ENCODE assay signal across 10 cellular contexts in the genomic region with DNA sequence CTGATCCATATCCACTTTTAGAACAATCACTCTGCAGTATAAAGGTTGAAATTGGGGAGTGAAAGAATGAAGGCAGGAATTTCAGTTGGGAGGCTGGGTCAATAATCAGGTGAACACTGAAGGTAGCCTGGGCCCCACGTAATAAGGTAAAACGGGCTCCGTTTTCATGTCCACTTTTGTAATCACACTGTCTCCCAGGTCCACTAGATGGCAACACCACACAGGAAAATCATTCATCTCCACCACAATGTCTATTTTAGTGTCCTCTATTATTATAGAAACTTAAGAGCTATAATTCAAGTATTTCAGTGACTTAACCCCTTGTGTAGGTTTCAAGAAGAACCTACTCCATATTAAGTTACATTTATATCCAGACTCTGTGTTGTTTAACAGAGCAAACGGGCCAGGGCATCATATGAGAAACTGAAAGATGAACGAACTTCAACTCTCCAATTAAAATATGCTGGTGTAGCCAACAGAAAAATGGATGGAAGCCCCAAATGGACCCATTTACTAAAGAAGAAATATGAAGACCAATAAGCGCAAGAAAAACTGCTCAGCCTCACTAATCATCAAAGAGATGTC. TPM values are rescaled to one million over a fixed set of nuclear protein-coding genes. Genes with fewer than 3 reads are reported as not detected.
DNase-seq lines count a peak whose midpoint lies in the region; ATAC-seq and TF ChIP-seq lines count a peak whose summit lies in the region.
"Had no signal": no experiment of that assay in that cellular context is flagged by ENCODE, and none has a peak within 500 bp of the region (broad histone marks: within the 10 kb centered on the region; RNA-seq: fewer than 3 reads in every experiment).

No MANE protein-coding gene starts in this region.

- H3K27ac ChIP-seq in body of pancreas (no peak overlapping the region), lower lobe of right lung (no peak overlapping the region), caudate nucleus (ENCODE audit: low read depth, low read length) (no peak overlapping the region)

- H3K9ac ChIP-seq in Loucy (ENCODE audit: low read depth, low read length, poor library complexity, severe bottlenecking): no peak overlapping the region

- H3K27me3 ChIP-seq in Loucy (ENCODE audit: insufficient read depth, low read length, poor library complexity, severe bottlenecking) (no peaks in the 10 kb centered on the region), body of pancreas (no peaks in the 10 kb centered on the region), lower lobe of right lung (ENCODE audit: low read depth) (peaks cover 3% of the 10 kb centered on the region)

- no peaks in the 10 kb centered on the region for H3K79me2 ChIP-seq in Loucy (ENCODE audit: insufficient read depth, low read length)

- H3K4me3 ChIP-seq in Loucy (ENCODE audit: low read length, poor library complexity, severe bottlenecking) (no peak overlapping the region), body of pancreas (no peak overlapping the region), lower lobe of right lung (no peak overlapping the region)

- no peaks in the 10 kb centered on the region for H3K4me1 ChIP-seq in Loucy (ENCODE audit: insufficient read depth, low read length, poor library complexity, severe bottlenecking)
- H3K4me1 ChIP-seq in body of pancreas: no peaks in the 10 kb centered on the region
- H3K4me1 ChIP-seq in lower lobe of right lung: no peaks in the 10 kb centered on the region

- no peaks in the 10 kb centered on the region for H3K9me2 ChIP-seq in Loucy (replicated peaks; ENCODE audit: low read depth, low read length)

- no peak overlapping the region for H2AFZ ChIP-seq in Loucy (ENCODE audit: low read length)

- intact Hi-C loops in body of pancreas (cut with DNase I): no loop called here
- intact Hi-C loops in lower lobe of right lung (cut with DNase I): no loop called here

- H3K4me2 ChIP-seq in Loucy (ENCODE audit: low read depth, low read length, poor library complexity, severe bottlenecking): no peak overlapping the region

- DNase-seq in GM03348 (ENCODE audit: low spot score): peak; percentile 42
- DNase-seq in body of pancreas: peak in 1 of 4 donors; percentile 3
- DNase-seq in lower lobe of right lung: no peak
- DNase-seq in NK-92 treated with Interleukin-12 subunit alpha and Interleukin-12 subunit beta, amount 100 ng/mL, for 24 hours (lab: John Stamatoyannopoulos, UW): no peak
- DNase-seq in activated naive CD4-positive, alpha-beta T cell treated with Interleukin-2 at 50 U/mL for 16 hours: no peak
- no peak for DNase-seq in caudate nucleus (lab: John Stamatoyannopoulos, UW)
- DNase-seq: activated naive CD8-positive, alpha-beta T cell treated with anti-CD3 and anti-CD28 coated beads, Interleukin-2, amount 50 U/mL, for 24 hours; T-helper 1 cell had no signal

- H3K36me3 ChIP-seq in Loucy (ENCODE audit: insufficient read depth, low read length): no peaks in the 10 kb centered on the region
- H3K36me3 ChIP-seq in body of pancreas (replicated peaks in 1 of 2; ENCODE audit: insufficient read depth in 1 of 2, low read depth in 2 of 2): no peaks in the 10 kb centered on the region
- H3K36me3 ChIP-seq in lower lobe of right lung: no peaks in the 10 kb centered on the region

- WGBS in body of pancreas, 2 donors: 36 to 39% methylated on average over 6 of the region's 6 CpGs

- H4K20me1 ChIP-seq in Loucy (ENCODE audit: insufficient read depth, low read length, poor library complexity, severe bottlenecking): no peaks in the 10 kb centered on the region

- peaks cover 13% of the 10 kb centered on the region; the same call in 1 of the 2 replicates for H3K9me3 ChIP-seq in Loucy (ENCODE audit: insufficient read depth, low read depth, low read length)
- peaks cover 0 to 17% (median 0%) of the 10 kb centered on the region in 3 donors for H3K9me3 ChIP-seq in body of pancreas
- peaks cover 15% of the 10 kb centered on the region for H3K9me3 ChIP-seq in lower lobe of right lung

- H3F3A ChIP-seq in Loucy (ENCODE audit: low read depth): no peaks in the 10 kb centered on the region

- ATAC-seq in body of pancreas (no peak), lower lobe of right lung (no peak), GM21717 (IDR thresholded peaks at IDR 0.05; ENCODE audit: unreplicated experiment) (no peak)
- ATAC-seq: activated naive CD8-positive, alpha-beta T cell treated with anti-CD3 and anti-CD28 coated beads, Interleukin-2, amount 50 U/mL, for 24 hours had no signal

- TF ChIP-seq POLR2A in body of pancreas (IDR thresholded peaks at IDR 0.05): no peak

- TF ChIP-seq CTCF in Loucy (conservative IDR thresholded peaks at IDR 0.05; ENCODE audit: low read length) (peak; percentile 43), body of pancreas (IDR thresholded peaks at IDR 0.05) (peak in 5 of 7 experiments; percentile 26 to 46 (median 32)), lower lobe of right lung (IDR thresholded peaks at IDR 0.05) (peak; percentile 30)

RNA-seq across cellular contexts. Expression of a gene that starts 45.9 kb away (rescaled TPM):
- total RNA-seq in body of pancreas (not detected), lower lobe of right lung (not detected)
